Comparison of ENCODE assay signal across 7 cellular contexts in genomic region chr19:2963122-2963521, GRCh38.
"Had no signal": no experiment of that assay in that cellular context is flagged by ENCODE, and none has a peak within 500 bp of the region (broad histone marks: within the 10 kb centered on the region; RNA-seq: fewer than 3 reads in every experiment).

No MANE protein-coding gene starts in this region.

- H3K4me1 ChIP-seq: HAP-1 had no signal

- H3K4me1 Mint-ChIP-seq: GM23338 had no signal

- H3K4me2 ChIP-seq: GM23338 had no signal

- H3K9me3 ChIP-seq: HAP-1 had no signal

- H2AFZ ChIP-seq: GM23338 had no signal

- ATAC-seq: HCT116 had no signal

- H3K4me3 ChIP-seq: GM23338, HAP-1 had no signal

- DNase-seq: H7, KG1 had no signal

- H3K4me3 Mint-ChIP-seq: GM23338, IgD-negative memory B cell had no signal

- H3K27ac Mint-ChIP-seq: GM23338, IgD-negative memory B cell had no signal

- FAIRE-seq: HTR-8/SVneo had no signal

- H3K9me3 Mint-ChIP-seq: GM23338, IgD-negative memory B cell had no signal

- H3K36me3 ChIP-seq: HAP-1 had no signal
